ENCODE assay signal across 1 cellular context in the genomic region with DNA sequence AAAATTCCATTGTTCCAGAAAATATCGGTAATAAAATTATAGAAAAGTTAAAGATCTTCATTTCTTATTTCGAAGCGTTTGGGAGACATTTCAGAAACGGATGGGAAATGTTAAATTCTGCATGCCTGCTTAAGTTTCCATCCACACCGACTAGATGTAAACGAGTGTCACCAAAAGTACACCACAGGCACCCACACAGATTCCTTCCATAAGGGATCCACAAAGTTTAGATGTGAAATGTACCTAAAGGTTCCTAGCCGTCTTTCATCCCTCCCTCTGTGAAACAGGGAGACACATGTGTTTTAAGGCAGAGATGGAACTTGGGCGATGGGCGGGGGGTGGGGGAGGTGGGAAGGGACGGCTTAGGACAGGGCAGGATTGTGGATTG.
TF ChIP-seq lines count a peak whose summit lies in the region.

No MANE protein-coding gene starts in this region.

TF ChIP-seq in H1, 55 proteins besides CTCF, POLR2A, EP300 and RAD21:
- TF ChIP-seq CEBPB (IDR thresholded peaks at IDR 0.05; ENCODE audit: low read depth, low read length) (no peak), MAFK (IDR thresholded peaks at IDR 0.05; ENCODE audit: low read depth, low read length) (no peak)
- TF ChIP-seq, protein P1, sequence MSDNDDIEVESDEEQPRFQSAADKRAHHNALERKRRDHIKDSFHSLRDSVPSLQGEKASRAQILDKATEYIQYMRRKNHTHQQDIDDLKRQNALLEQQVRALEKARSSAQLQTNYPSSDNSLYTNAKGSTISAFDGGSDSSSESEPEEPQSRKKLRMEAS (IDR thresholded peaks at IDR 0.05), result no peak
